In genomic region chr14:103378042-103378854, GRCh38 we compare ENCODE assay signal across 12 cellular contexts.
"Had no signal": no experiment of that assay in that cellular context is flagged by ENCODE, and none has a peak within 500 bp of the region (broad histone marks: within the 10 kb centered on the region; RNA-seq: fewer than 3 reads in every experiment).

No MANE protein-coding gene starts in this region.

- H3K4me1 ChIP-seq: gastroesophageal sphincter had no signal

- DNase-seq: activated CD4-positive, alpha-beta T cell treated with anti-CD3 and anti-CD28 coated beads, Interleukin-2, amount 50 U/mL, for 1 hour; activated naive CD4-positive, alpha-beta T cell treated with anti-CD3 and anti-CD28 coated beads for 36 hours; activated T-cell treated with anti-CD3 and anti-CD28 coated beads for 4 hours; effector CD4-positive, alpha-beta T cell; kidney; trophoblast cell had no signal

- H3K27ac Mint-ChIP-seq: activated naive CD4-positive, alpha-beta T cell treated with anti-CD3 and anti-CD28 coated beads for 36 hours; activated T-helper 17 cell treated with anti-CD3 and anti-CD28 coated beads, Interleukin-2, amount 50 U/mL, for 72 hours; stimulated activated memory B cell treated with anti-CD40 and anti-IgM and Interleukin-4, amounts not matched to agents 10 μg/mL and 1 μg/mL and 100 μg/mL, for 72 hours; T-helper 1 cell treated with Interleukin-12 subunit alpha and Interleukin-12 subunit beta and Interleukin-4 antibody, amounts not matched to agents 30 μg/mL and 1 μg/mL, for 36 hours had no signal

- ATAC-seq: activated T-helper 17 cell treated with anti-CD3 and anti-CD28 coated beads, Interleukin-2, amount 50 U/mL, for 72 hours; gastroesophageal sphincter; stimulated activated memory B cell treated with anti-CD40 and anti-IgM and Interleukin-4, amounts not matched to agents 10 μg/mL and 1 μg/mL and 100 μg/mL, for 72 hours had no signal

- H3K9me3 ChIP-seq: gastroesophageal sphincter had no signal

- H3K27ac ChIP-seq: coronary artery, gastroesophageal sphincter had no signal

- H3K36me3 ChIP-seq: gastroesophageal sphincter had no signal

- H3K36me3 Mint-ChIP-seq: stimulated activated memory B cell treated with anti-CD40 and anti-IgM and Interleukin-4, amounts not matched to agents 10 μg/mL and 1 μg/mL and 100 μg/mL, for 72 hours had no signal

- FAIRE-seq: kidney had no signal

- H3K4me3 Mint-ChIP-seq: activated naive CD4-positive, alpha-beta T cell treated with anti-CD3 and anti-CD28 coated beads for 36 hours; activated T-helper 17 cell treated with anti-CD3 and anti-CD28 coated beads, Interleukin-2, amount 50 U/mL, for 72 hours; stimulated activated memory B cell treated with anti-CD40 and anti-IgM and Interleukin-4, amounts not matched to agents 10 μg/mL and 1 μg/mL and 100 μg/mL, for 72 hours; T-helper 1 cell treated with Interleukin-12 subunit alpha and Interleukin-12 subunit beta and Interleukin-4 antibody, amounts not matched to agents 30 μg/mL and 1 μg/mL, for 36 hours had no signal

- H3K9me3 Mint-ChIP-seq: activated naive CD4-positive, alpha-beta T cell treated with anti-CD3 and anti-CD28 coated beads for 36 hours; activated T-helper 17 cell treated with anti-CD3 and anti-CD28 coated beads, Interleukin-2, amount 50 U/mL, for 72 hours; stimulated activated memory B cell treated with anti-CD40 and anti-IgM and Interleukin-4, amounts not matched to agents 10 μg/mL and 1 μg/mL and 100 μg/mL, for 72 hours; T-helper 1 cell treated with Interleukin-12 subunit alpha and Interleukin-12 subunit beta and Interleukin-4 antibody, amounts not matched to agents 30 μg/mL and 1 μg/mL, for 36 hours had no signal

- H3K4me3 ChIP-seq: coronary artery, gastroesophageal sphincter, smooth muscle cell had no signal

- H3K4me2 ChIP-seq: smooth muscle cell had no signal
